ENCODE assay signal across 9 cellular contexts in the genomic region with DNA sequence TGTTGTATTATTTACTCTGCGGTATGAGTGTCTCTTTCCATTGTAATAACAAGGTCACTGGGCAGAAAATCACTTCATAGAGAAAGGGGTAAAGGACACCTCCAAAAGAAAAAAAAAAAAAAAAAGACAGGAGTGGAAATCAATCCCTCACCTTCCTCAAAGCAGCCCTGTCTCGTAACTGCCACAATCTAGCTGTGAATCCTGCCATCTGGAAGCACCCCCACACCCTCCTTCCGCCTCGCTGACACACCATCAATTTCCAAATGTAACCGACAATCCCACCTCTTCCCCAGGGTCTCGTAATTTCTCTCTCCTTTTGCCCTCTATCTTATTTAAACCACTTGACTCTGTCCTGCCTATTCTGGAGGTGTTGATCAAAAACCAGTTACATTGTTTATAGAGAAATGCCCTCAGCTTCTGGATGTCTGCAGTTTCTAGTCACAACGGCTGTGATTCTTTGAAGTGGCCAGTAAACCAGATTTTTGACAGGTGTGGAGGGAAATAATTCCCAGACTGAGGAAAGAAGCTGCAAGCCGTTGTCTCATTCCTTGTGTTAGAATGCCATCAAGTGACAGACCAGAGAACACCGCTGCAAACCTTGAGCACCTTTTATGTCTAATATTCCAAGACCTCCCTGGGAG. TPM values are rescaled to one million over a fixed set of nuclear protein-coding genes. Genes with fewer than 3 reads are reported as not detected.
A peak's percentile ranks its signal among the peaks of the same experiment; 100 is the strongest.
DNase-seq lines count a peak whose midpoint lies in the region; ATAC-seq, FAIRE-seq and TF ChIP-seq lines count a peak whose summit lies in the region.
"Had no signal": no experiment of that assay in that cellular context is flagged by ENCODE, and none has a peak within 500 bp of the region (broad histone marks: within the 10 kb centered on the region; RNA-seq: fewer than 3 reads in every experiment).

No MANE protein-coding gene starts in this region.

- FAIRE-seq in H1 (lab: Jason Lieb, UNC) = no peak

- no peak overlapping the region for H3K27ac ChIP-seq in left ventricle myocardium inferior (replicated peaks)
- H3K27ac ChIP-seq in H1 (ENCODE audit: low read depth, low read length) = no peak overlapping the region
- no peak overlapping the region for H3K27ac ChIP-seq in gastroesophageal sphincter
- no peak overlapping the region for H3K27ac ChIP-seq in ovary

- H3K9me3 Mint-ChIP-seq in activated CD4-positive, alpha-beta T cell treated with anti-CD3 and anti-CD28 coated beads for 36 hours (ENCODE audit: low read depth) = no peaks in the 10 kb centered on the region

- TF ChIP-seq CTCF in left ventricle myocardium inferior (IDR thresholded peaks at IDR 0.05; ENCODE audit: borderline replicate concordance) (peak; percentile 31), H1 (IDR thresholded peaks at IDR 0.05; ENCODE audit: control extremely low read depth in 1 of 3, insufficient read depth in 1 of 3, low read depth in 1 of 3, low read length in 3 of 3) (peak; percentile 13 to 61 (median 58)), gastroesophageal sphincter (IDR thresholded peaks at IDR 0.05) (no peak), ovary (IDR thresholded peaks at IDR 0.05) (no peak)

- H2BK120ac ChIP-seq in H1 (replicated peaks; ENCODE audit: low read depth, low read length) = no peak overlapping the region

- no peak overlapping the region for H2BK15ac ChIP-seq in H1 (ENCODE audit: low read length)

- H3K18ac ChIP-seq in H1 (ENCODE audit: extremely low read depth, low read length) = no peak overlapping the region

- H3K4me1 ChIP-seq in left ventricle myocardium inferior = no peaks in the 10 kb centered on the region
- peaks cover 3 to 15% (median 13%) of the 10 kb centered on the region in 4 experiments; a peak in 6 of 7 replicates for H3K4me1 ChIP-seq in H1 (replicated peaks in 1 of 4; ENCODE audit: control insufficient read depth in 3 of 4, insufficient read depth in 4 of 4, low read length in 3 of 4)
- no peaks in the 10 kb centered on the region for H3K4me1 ChIP-seq in gastroesophageal sphincter
- H3K4me1 ChIP-seq in ovary (ENCODE audit: insufficient read depth) = no peaks in the 10 kb centered on the region

- H3K56ac ChIP-seq in H1 (replicated peaks; ENCODE audit: insufficient read length, low read depth, low read length) = no peak overlapping the region

- peak overlapping the region in 1 of 2 experiments; percentile 74; a peak in 2 of 4 replicates for H3K4me2 ChIP-seq in H1 (ENCODE audit: insufficient read depth in 1 of 2, low read depth in 2 of 2, low read length in 2 of 2)

- TF ChIP-seq EP300 in H1 (IDR thresholded peaks at IDR 0.05; ENCODE audit: borderline replicate concordance in 1 of 2, low read depth in 2 of 2, low read length in 2 of 2) (no peak), gastroesophageal sphincter (IDR thresholded peaks at IDR 0.05) (no peak), ovary (IDR thresholded peaks at IDR 0.05) (no peak)

- 71% methylated on average over 9 of the region's 9 CpGs; no CpG with 5 or more reads in 1 of the 2 experiments for WGBS in H1 (ENCODE audit: extremely low coverage in 1 of 2, insufficient coverage in 1 of 2, insufficient read length in 1 of 2, insufficient replicate concordance in 2 of 2, low coverage in 1 of 2, low lambda C conversion rate in 2 of 2, missing lambda C conversion rate in 1 of 2), 2 experiments
- 15 to 24% methylated on average over 8 to 9 of the region's 9 CpGs for WGBS in gastroesophageal sphincter (ENCODE audit: low coverage in 1 of 2), 2 donors
- WGBS in ovary, 3 donors = 11 to 13% (median 12%) methylated on average over 9 of the region's 9 CpGs

- H3K23me2 ChIP-seq in H1 (ENCODE audit: low read depth, low read length) = 0 out of 2 replicates have a peak, but pooled peaks cover 1% of the 10 kb centered on the region

- no peak for TF ChIP-seq POLR2A in H1 (IDR thresholded peaks at IDR 0.05; ENCODE audit: control extremely low read depth in 1 of 2, low read depth in 2 of 2, low read length in 2 of 2)
- TF ChIP-seq POLR2A in gastroesophageal sphincter (IDR thresholded peaks at IDR 0.05) = no peak
- TF ChIP-seq POLR2A in ovary (IDR thresholded peaks at IDR 0.05) = no peak

- no peaks in the 10 kb centered on the region for H3K36me3 Mint-ChIP-seq in activated CD4-positive, alpha-beta T cell treated with anti-CD3 and anti-CD28 coated beads for 36 hours (ENCODE audit: low read depth)

- H3K79me2 ChIP-seq in H1 (ENCODE audit: control insufficient read depth in 1 of 2, insufficient read depth in 2 of 2, low read length in 2 of 2) = no peaks in the 10 kb centered on the region

- H3K4me3 ChIP-seq in left ventricle myocardium inferior (no peak overlapping the region), H1 (ENCODE audit: extremely low read depth in 1 of 4, insufficient read depth in 2 of 4, low read depth in 3 of 4, low read length in 4 of 4) (no peak overlapping the region), gastroesophageal sphincter (no peak overlapping the region), ovary (no peak overlapping the region)

- DNase-seq in left ventricle myocardium inferior = no peak
- no peak for DNase-seq in left ventricle myocardium superior
- DNase-seq in NCI-H460 (ENCODE audit: extremely low read depth, low read depth) = peak; percentile 16
- no peak for DNase-seq in H1 (ENCODE audit: low read depth in 1 of 2, low spot score in 2 of 2)
- no peak for DNase-seq in activated CD4-positive, alpha-beta T cell treated with anti-CD3 and anti-CD28 coated beads for 36 hours
- DNase-seq in ovary = no peak
- DNase-seq in stimulated activated CD4-positive, alpha-beta T cell treated with anti-CD3 and anti-CD28 coated beads, Interleukin-2, amount 100 ng/mL, for 48 hours = no peak
- DNase-seq: T-helper 2 cell had no signal

- H4K20me1 ChIP-seq in H1 (replicated peaks in 1 of 2; ENCODE audit: control insufficient read depth in 1 of 2, insufficient read depth in 2 of 2, low read length in 2 of 2) = no peaks in the 10 kb centered on the region

- no peaks in the 10 kb centered on the region for H3K9me3 ChIP-seq in left ventricle myocardium inferior (replicated peaks)
- H3K9me3 ChIP-seq in H1 (ENCODE audit: insufficient read depth in 2 of 2, low read depth in 1 of 2, low read length in 1 of 2) = no peaks in the 10 kb centered on the region
- no peaks in the 10 kb centered on the region for H3K9me3 ChIP-seq in gastroesophageal sphincter
- H3K9me3 ChIP-seq in ovary = no peaks in the 10 kb centered on the region

- no peak overlapping the region for H3K4me3 Mint-ChIP-seq in activated CD4-positive, alpha-beta T cell treated with anti-CD3 and anti-CD28 coated beads for 36 hours

- no peak overlapping the region for H3K4ac ChIP-seq in H1 (replicated peaks; ENCODE audit: insufficient read length, low read depth, low read length)

- H3K27me3 Mint-ChIP-seq in activated CD4-positive, alpha-beta T cell treated with anti-CD3 and anti-CD28 coated beads for 36 hours = peaks cover 6% of the 10 kb centered on the region

- no peak overlapping the region for H3K27ac Mint-ChIP-seq in activated CD4-positive, alpha-beta T cell treated with anti-CD3 and anti-CD28 coated beads for 36 hours

- H3K79me1 ChIP-seq in H1 (ENCODE audit: low read depth, low read length) = no peaks in the 10 kb centered on the region

- no peak overlapping the region; the same call in 1 of the 2 replicates for H2BK5ac ChIP-seq in H1 (ENCODE audit: low read depth, low read length)

- no peak overlapping the region for H4K91ac ChIP-seq in H1 (replicated peaks; ENCODE audit: insufficient read length, low read length)

- no peak overlapping the region for H4K5ac ChIP-seq in H1 (ENCODE audit: insufficient read length, low read depth, low read length)

- no peak overlapping the region for H3K14ac ChIP-seq in H1 (ENCODE audit: insufficient read length)

- TF ChIP-seq RAD21 in H1 (IDR thresholded peaks at IDR 0.05 in 1 of 2, conservative IDR thresholded peaks at IDR 0.05 in 1 of 2; ENCODE audit: low read depth in 2 of 2, low read length in 2 of 2) = peak; percentile 87

- no peak overlapping the region for H2AK5ac ChIP-seq in H1 (ENCODE audit: low read depth, low read length)

- H3K4me1 Mint-ChIP-seq in activated CD4-positive, alpha-beta T cell treated with anti-CD3 and anti-CD28 coated beads for 36 hours = peaks cover 2% of the 10 kb centered on the region

- no peak overlapping the region for H3K23ac ChIP-seq in H1 (ENCODE audit: insufficient read length)

- no peak overlapping the region for H4K8ac ChIP-seq in H1 (ENCODE audit: extremely low read depth, insufficient read depth, low read length)

- H3K27me3 ChIP-seq in left ventricle myocardium inferior (ENCODE audit: low read depth) = peaks cover 64% of the 10 kb centered on the region
- H3K27me3 ChIP-seq in H1 (replicated peaks in 1 of 4; ENCODE audit: control insufficient read depth in 3 of 4, extremely low read depth in 1 of 4, insufficient read depth in 3 of 4, low read length in 3 of 4) = peaks cover 0 to 2% (median 0%) of the 10 kb centered on the region in 4 experiments; a peak in 3 of 7 replicates
- H3K27me3 ChIP-seq in gastroesophageal sphincter = peaks cover 69% of the 10 kb centered on the region
- no peaks in the 10 kb centered on the region for H3K27me3 ChIP-seq in ovary

- H2BK20ac ChIP-seq in H1 (ENCODE audit: low read length) = no peak overlapping the region

- no peak overlapping the region for H2AFZ ChIP-seq in H1 (ENCODE audit: low read length)

- no peak overlapping the region for H3K9ac ChIP-seq in H1 (replicated peaks in 1 of 4; ENCODE audit: extremely low read depth in 1 of 4, low read depth in 3 of 4, low read length in 3 of 4)

- ATAC-seq in left ventricle myocardium superior (no peak), gastroesophageal sphincter (no peak)
- ATAC-seq in activated CD4-positive, alpha-beta T cell treated with anti-CD3 and anti-CD28 coated beads for 36 hours = no peak

- H2BK12ac ChIP-seq in H1 (ENCODE audit: low read depth, low read length) = no peak overlapping the region

- intact Hi-C loops in left ventricle myocardium inferior (cut with micrococcal nuclease) (no loop called here), left ventricle myocardium superior (cut with micrococcal nuclease) (no loop called here), ovary (cut with DNase I) (no loop called here)
- intact Hi-C loops in activated CD4-positive, alpha-beta T cell treated with anti-CD3 and anti-CD28 coated beads for 36 hours (cut with DNase I, micrococcal nuclease) = loop anchor here (10.0 kb wide), 2 partner anchors 132 to 312 kb away; no protein-coding TSS in a partner anchor

- POLR2A ChIA-PET in H1 (lab: Charles Lee; ENCODE audit: partially characterized antibody) = interaction anchor here (1.1 to 1.3 kb wide), 2 partner anchors 9 to 10 kb away, joined by 3 to 9 read pairs; partner anchors contain the start of gene POP4
- POLR2A ChIA-PET in activated CD4-positive, alpha-beta T cell treated with anti-CD3 and anti-CD28 coated beads for 36 hours (lab: Charles Lee) = no interaction called here

- H3K36me3 ChIP-seq in left ventricle myocardium inferior (no peaks in the 10 kb centered on the region), H1 (ENCODE audit: control insufficient read depth in 2 of 4, insufficient read depth in 4 of 4, low read length in 3 of 4) (no peaks in the 10 kb centered on the region), gastroesophageal sphincter (no peaks in the 10 kb centered on the region), ovary (no peaks in the 10 kb centered on the region)

- CTCF ChIA-PET in H1 (lab: Charles Lee; ENCODE audit: partially characterized antibody) = interaction anchor here (0.6 to 7.1 kb wide), 21 partner anchors 9 to 477 kb away, joined by 3 to 42 read pairs (median 4); partner anchors contain the start of gene POP4
- CTCF ChIA-PET in activated CD4-positive, alpha-beta T cell treated with anti-CD3 and anti-CD28 coated beads for 36 hours (lab: Charles Lee) = interaction anchor here (0.6 to 1.7 kb wide), 10 partner anchors 11 to 515 kb away, joined by 3 to 6 read pairs (median 3); no protein-coding TSS in a partner anchor

RNA-seq across cellular contexts. Expression of gene POP4, which starts 9.1 kb away (rescaled TPM):
- total RNA-seq in left ventricle myocardium inferior (53.9 TPM), left ventricle myocardium superior (46.9 TPM), gastroesophageal sphincter (10 to 100 TPM; 41.4 to 79.7 (median 61.7) TPM), ovary (10 to 100 TPM; 32.9 to 47.8 (median 36.5) TPM)
- 48.0 and 60.9 TPM in 2 replicates for total RNA-seq in NCI-H460 (2014; rRNA removed; shearing (Covaris generic))
- 83.7 and 112 TPM in 2 replicates for polyA plus RNA-seq in NCI-H460 (2014; cell fraction: nucleus; rRNA removed)
- total RNA-seq in H1 (2021; fragmentation: NEBNext Ultra II Directional; extraction: Animal tissue kit (Norgen Biotek cat#: 25700)) = 38.0 and 41.5 TPM in 2 replicates
- polyA plus RNA-seq in H1 (2011; rRNA removed) (22.8 and 29.1 TPM in 2 replicates), ovary (10 to 100 TPM; 42.1 to 92.9 TPM)
- 36.0 TPM for polyA plus RNA-seq in H1 (2011; cell fraction: cytosol; rRNA removed)
- 35.2 TPM for polyA plus RNA-seq in H1 (2011; cell fraction: nucleus; rRNA removed)
- 28.3 to 36.0 TPM (median 33.8 TPM) in 4 replicates for polyA plus RNA-seq in H1 (2012, experiment 1 of 2)
- 21.5 TPM for polyA plus RNA-seq in H1 (2012, experiment 2 of 2)
- 49.0 TPM for polyA plus RNA-seq in H1 (2013, experiment 1 of 2)
- polyA plus RNA-seq in H1 (2013, experiment 2 of 2) = 48.9 TPM
- polyA minus RNA-seq in H1 (2011; rRNA and poly(A)+ RNA removed) = 25.6 and 43.4 TPM in 2 replicates
- polyA minus RNA-seq in H1 (2011; cell fraction: cytosol; rRNA and poly(A)+ RNA removed) = 21.2 TPM
- 48.4 TPM for polyA minus RNA-seq in H1 (2011; cell fraction: nucleus; rRNA and poly(A)+ RNA removed)
- total RNA-seq in activated CD4-positive, alpha-beta T cell treated with anti-CD3 and anti-CD28 coated beads for 36 hours = 100 to 1,000 TPM; 101 to 136 TPM

Comparison
In these comparisons a context has a peak if more than half of its experiments do, and no peak if none do; other contexts are left out.
1. CTCF ChIP-seq: peak in left ventricle myocardium inferior (single experiment) and H1 (3 of 3); none in gastroesophageal sphincter (0 of 4) and ovary (0 of 3).
2. intact Hi-C loops: an anchor here in activated CD4-positive, alpha-beta T cell treated with anti-CD3 and anti-CD28 coated beads for 36 hours (10.0 kb wide); none called in left ventricle myocardium inferior, left ventricle myocardium superior and ovary.